8 cellular contexts compared by ENCODE assay signal in the genomic region with DNA sequence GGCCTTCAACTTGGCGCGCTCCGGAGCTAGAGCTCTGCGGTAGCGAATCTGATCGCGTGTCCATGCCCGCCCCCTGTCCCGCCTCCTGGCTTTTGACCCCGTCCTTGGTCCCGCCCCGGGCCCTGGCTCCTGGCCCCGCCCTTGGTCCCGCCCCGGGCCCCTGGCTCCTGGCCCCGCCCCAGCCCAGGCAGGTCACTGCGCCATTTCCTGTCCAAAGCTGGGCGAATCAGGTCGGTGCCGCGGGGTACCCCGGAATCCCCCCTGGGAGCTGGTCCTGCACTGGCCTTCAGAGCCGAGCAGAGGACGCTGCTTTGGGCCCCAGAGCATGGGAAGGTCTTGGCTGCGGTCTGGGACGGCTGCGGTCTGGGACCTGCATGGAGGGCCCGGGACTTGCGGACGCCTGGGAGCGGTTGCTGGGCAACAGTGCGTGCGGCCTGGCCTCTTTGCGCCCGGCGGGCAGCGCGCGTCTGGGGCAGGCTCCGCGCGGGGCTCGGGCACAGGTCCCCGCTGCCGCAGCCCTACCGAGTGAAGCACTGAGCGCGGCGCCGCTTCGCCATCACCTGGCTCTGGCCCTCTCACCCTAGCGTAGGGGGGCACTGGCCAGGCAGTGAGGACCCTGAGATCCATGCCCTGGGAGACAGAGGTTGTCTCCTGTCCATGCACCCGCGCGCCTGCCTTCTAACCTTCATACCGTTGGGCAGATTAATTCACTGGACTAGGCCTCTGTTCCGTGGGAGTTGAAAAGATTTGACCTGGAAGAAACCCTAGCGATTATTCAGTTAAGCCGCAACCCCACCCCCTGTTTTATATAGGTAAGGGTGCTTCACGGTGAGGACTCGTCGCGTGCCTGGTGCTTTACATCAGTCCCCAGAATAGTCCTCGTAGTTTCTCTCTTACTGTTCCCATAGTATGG. TPM values are rescaled to one million over a fixed set of nuclear protein-coding genes. Genes with fewer than 3 reads are reported as not detected.
DNase-seq lines count a peak whose midpoint lies in the region; TF ChIP-seq lines count a peak whose summit lies in the region.

A gene with protein sequence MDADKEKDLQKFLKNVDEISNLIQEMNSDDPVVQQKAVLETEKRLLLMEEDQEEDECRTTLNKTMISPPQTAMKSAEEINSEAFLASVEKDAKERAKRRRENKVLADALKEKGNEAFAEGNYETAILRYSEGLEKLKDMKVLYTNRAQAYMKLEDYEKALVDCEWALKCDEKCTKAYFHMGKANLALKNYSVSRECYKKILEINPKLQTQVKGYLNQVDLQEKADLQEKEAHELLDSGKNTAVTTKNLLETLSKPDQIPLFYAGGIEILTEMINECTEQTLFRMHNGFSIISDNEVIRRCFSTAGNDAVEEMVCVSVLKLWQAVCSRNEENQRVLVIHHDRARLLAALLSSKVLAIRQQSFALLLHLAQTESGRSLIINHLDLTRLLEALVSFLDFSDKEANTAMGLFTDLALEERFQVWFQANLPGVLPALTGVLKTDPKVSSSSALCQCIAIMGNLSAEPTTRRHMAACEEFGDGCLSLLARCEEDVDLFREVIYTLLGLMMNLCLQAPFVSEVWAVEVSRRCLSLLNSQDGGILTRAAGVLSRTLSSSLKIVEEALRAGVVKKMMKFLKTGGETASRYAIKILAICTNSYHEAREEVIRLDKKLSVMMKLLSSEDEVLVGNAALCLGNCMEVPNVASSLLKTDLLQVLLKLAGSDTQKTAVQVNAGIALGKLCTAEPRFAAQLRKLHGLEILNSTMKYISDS (plus strand): TSS at position 195 of the 913 bp plus-strand sequence. CDS start 1,675 bp downstream, outside the sequence.

- peaks cover 3% of the 10 kb centered on the region; the same call in 1 of the 2 replicates for H3K27me3 Mint-ChIP-seq in HFFc6 (ENCODE audit: insufficient read depth)

- H3K4me3 ChIP-seq in retinal pigment epithelial cell (ENCODE audit: low read length), result peak within 1 kb of the TSS; percentile 91

- no peak for TF ChIP-seq CTCF in HFFc6 (IDR thresholded peaks at IDR 0.05)
- TF ChIP-seq CTCF in retinal pigment epithelial cell (conservative IDR thresholded peaks at IDR 0.05; ENCODE audit: low read depth, low read length), result no peak

- H3K4me1 Mint-ChIP-seq in HFFc6 (ENCODE audit: low read depth), result peaks cover 22% of the 10 kb centered on the region

- peak within 1 kb of the TSS; percentile 84 for H3K27ac Mint-ChIP-seq in HFFc6

- in situ Hi-C loops in KBM-7 (cut with MboI; ENCODE audit: low pct_unique_long_range_greater_than_20kb, low sequenced_read_pairs), result no loop called here

- H3K9me3 Mint-ChIP-seq in HFFc6, result no peaks in the 10 kb centered on the region

- H3K4me3 Mint-ChIP-seq in HFFc6, result peak within 1 kb of the TSS; percentile 90

- peak; percentile 75 for TF ChIP-seq POLR2A in GM10847 (IDR thresholded peaks at IDR 0.05; ENCODE audit: extremely low read depth, insufficient read length)

- peaks cover 23% of the 10 kb centered on the region for H3K36me3 Mint-ChIP-seq in HFFc6 (ENCODE audit: low read depth)

- DNase-seq in HFFc6, result peak; percentile 77
- DNase-seq in NCI-H1092 treated with DMSO at 0.1 percent for 48 hours (lab: John Stamatoyannopoulos, UW), result peak; percentile 88
- DNase-seq in T-helper 22 cell (ENCODE audit: low read depth), result peak; percentile 80
- peak; percentile 96 for DNase-seq in astrocyte of the hippocampus (ENCODE audit: low read depth, low spot score)
- peak; percentile 44 to 99 (median 90) for DNase-seq in hypothalamus (lab: John Stamatoyannopoulos, UW)
- DNase-seq in retinal pigment epithelial cell (ENCODE audit: low read depth), result peak; percentile 56
- DNase-seq in KBM-7, result no peak

RNA-seq across cellular contexts. Expression of the gene that starts here (rescaled TPM):
- total RNA-seq in HFFc6 (2021; fragmentation: NEBNext Ultra II Directional; extraction: Animal tissue kit (Norgen Biotek cat#: 25700)), result 10 to 100 TPM in 2 of 6 experiments, 1 to 10 TPM in 4; 7.4 to 11.4 (median 9.5) TPM
